In the genomic region with DNA sequence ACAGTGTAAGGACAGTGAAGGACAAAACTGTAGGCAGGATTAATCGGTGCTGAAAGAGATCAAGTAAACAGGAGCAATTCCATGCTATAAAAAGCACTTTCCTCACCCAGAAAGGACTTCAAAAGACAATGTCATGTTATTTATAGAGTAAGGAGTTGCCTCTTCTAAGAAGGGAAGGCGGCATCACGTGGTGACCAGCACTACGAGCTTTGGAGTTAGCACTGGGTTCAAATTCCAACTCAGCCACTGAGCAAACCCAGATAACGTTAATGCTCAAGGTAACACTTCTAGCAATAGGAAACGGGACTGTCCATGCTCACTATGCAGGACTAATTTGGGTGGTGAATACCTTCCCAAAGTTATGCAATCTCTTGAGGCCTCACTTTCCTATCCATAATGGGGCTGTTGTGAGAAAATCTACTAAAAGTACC, we compare ENCODE assay signal across 1 cellular context.
A peak's percentile ranks its signal among the peaks of the same experiment; 100 is the strongest.
TF ChIP-seq lines count a peak whose summit lies in the region.

No MANE protein-coding gene starts in this region.

TF ChIP-seq in GM12878, 131 proteins besides CTCF, POLR2A, EP300 and RAD21 (continued from another document):
- TF ChIP-seq, protein P1, sequence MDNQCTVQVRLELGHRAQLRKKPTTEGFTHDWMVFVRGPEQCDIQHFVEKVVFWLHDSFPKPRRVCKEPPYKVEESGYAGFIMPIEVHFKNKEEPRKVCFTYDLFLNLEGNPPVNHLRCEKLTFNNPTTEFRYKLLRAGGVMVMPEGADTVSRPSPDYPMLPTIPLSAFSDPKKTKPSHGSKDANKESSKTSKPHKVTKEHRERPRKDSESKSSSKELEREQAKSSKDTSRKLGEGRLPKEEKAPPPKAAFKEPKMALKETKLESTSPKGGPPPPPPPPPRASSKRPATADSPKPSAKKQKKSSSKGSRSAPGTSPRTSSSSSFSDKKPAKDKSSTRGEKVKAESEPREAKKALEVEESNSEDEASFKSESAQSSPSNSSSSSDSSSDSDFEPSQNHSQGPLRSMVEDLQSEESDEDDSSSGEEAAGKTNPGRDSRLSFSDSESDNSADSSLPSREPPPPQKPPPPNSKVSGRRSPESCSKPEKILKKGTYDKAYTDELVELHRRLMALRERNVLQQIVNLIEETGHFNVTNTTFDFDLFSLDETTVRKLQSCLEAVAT (IDR thresholded peaks at IDR 0.05), result 0 out of 2 replicates have a peak, but pooled peaks have one; percentile 3
- TF ChIP-seq TBL1XR1 (IDR thresholded peaks at IDR 0.05; ENCODE audit: low read depth, low read length) (no peak), BACH1 (IDR thresholded peaks at IDR 0.05; ENCODE audit: borderline replicate concordance) (0 out of 2 replicates have a peak, but pooled peaks have one; percentile 12), RAD51 (IDR thresholded peaks at IDR 0.05) (peak; percentile 53; the same call in 1 of the 2 replicates)
